Comparison of ENCODE assay signal across 1 cellular context in genomic region chr19:55649579-55650557, GRCh38.
TF ChIP-seq lines count a peak whose summit lies in the region.

No MANE protein-coding gene starts in this region.

TF ChIP-seq in HepG2, 621 proteins besides CTCF, POLR2A, EP300 and RAD21:
- TF ChIP-seq SRSF4 (IDR thresholded peaks at IDR 0.05; ENCODE audit: low read depth, low read length, poor library complexity, severe bottlenecking) = no peak
